In genomic region chr22:43012390-43012789, GRCh38 we compare ENCODE assay signal across 16 cellular contexts.
"Had no signal": no experiment of that assay in that cellular context is flagged by ENCODE, and none has a peak within 500 bp of the region (broad histone marks: within the 10 kb centered on the region; RNA-seq: fewer than 3 reads in every experiment).

No MANE protein-coding gene starts in this region.

- H3K9me3 ChIP-seq: thyroid gland had no signal

- ATAC-seq: activated T-cell treated with anti-CD3 and anti-CD28 coated beads, Interleukin-2, amount 50 U/mL, for 72 hours; esophagus mucosa; left ventricle myocardium superior; natural killer cell; T-cell had no signal

- H3K27me3 ChIP-seq: thyroid gland had no signal

- H3K36me3 ChIP-seq: thyroid gland had no signal

- DNase-seq: activated CD4-positive, alpha-beta memory T cell treated with anti-CD3 and anti-CD28 coated beads, Interleukin-2, amount 10 ng/mL, durations not matched to agents 7 days and 5 days; activated CD4-positive, alpha-beta T cell treated with anti-CD3 and anti-CD28 coated beads, Interleukin-2, amount 10 ng/mL, durations not matched to agents 24 days and 14 days; activated effector memory CD4-positive, alpha-beta T cell treated with anti-CD3 and anti-CD28 coated beads, Interleukin-2, amount 50 U/mL, for 16 hours; activated T-cell treated with anti-CD3 and anti-CD28 coated beads, Interleukin-2, amount 50 U/mL, for 72 hours; central memory CD4-positive, alpha-beta T cell; effector memory CD4-positive, alpha-beta T cell; hypothalamus; left ventricle myocardium superior; midbrain; natural killer cell; stimulated activated CD4-positive, alpha-beta T cell treated with anti-CD3 and anti-CD28 coated beads, Interleukin-4, amount 100 ng/mL, for 24 hours; substantia nigra; T-cell; T-helper 9 cell; thyroid gland had no signal

- H3K4me3 ChIP-seq: thyroid gland had no signal
